8 cellular contexts compared by ENCODE assay signal in the genomic region with DNA sequence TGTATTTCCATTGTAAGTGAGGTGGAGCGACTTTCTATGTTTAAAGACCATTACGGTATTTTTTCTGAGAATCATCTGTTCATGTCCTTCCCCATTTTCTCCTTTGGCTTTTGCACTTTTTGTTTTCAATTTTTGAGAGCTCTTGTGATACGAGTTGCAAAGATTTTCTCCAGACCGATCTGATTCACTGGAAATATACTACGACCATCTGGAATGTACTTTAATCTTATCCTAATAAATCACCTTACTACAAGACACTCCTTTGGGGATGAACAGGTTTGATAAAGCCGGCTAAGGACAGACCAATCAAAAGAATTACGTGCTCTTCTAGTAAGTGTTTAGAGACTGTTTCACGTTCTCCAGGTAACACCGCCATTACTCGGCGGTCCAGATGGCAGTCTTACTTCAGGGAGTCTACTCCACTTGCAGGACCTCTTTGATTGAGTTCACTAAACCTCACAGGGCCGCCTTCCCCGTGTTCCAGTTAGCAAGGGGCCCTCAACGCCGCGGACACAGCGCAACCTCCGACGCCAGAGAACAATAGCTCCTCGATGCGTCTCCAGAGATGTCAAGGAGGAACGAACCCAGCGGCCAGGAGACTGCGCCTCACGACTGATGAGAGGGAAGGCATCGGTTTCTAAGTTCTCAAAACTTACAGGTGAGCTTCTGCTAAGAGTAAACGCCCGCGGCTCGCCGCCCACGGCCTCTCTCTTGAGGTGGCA. TPM values are rescaled to one million over a fixed set of nuclear protein-coding genes. Genes with fewer than 3 reads are reported as not detected.
DNase-seq lines count a peak whose midpoint lies in the region; ATAC-seq and TF ChIP-seq lines count a peak whose summit lies in the region.

No MANE protein-coding gene starts in this region.

- peak overlapping the region; percentile 98 for H3K27ac Mint-ChIP-seq in activated CD4-positive, alpha-beta T cell treated with anti-CD3 and anti-CD28 coated beads for 36 hours
- H3K27ac Mint-ChIP-seq in progenitor cell of endocrine pancreas, result peak overlapping the region; percentile 100

- peak overlapping the region; percentile 87 for H2AFZ ChIP-seq in SK-N-SH (ENCODE audit: low read depth)

- DNase-seq in activated CD4-positive, alpha-beta T cell treated with anti-CD3 and anti-CD28 coated beads for 36 hours, result no peak
- no peak for DNase-seq in activated CD4-positive, alpha-beta T cell treated with anti-CD3 and anti-CD28 coated beads, Interleukin-2, amount 50 U/mL, for 4 hours
- DNase-seq in SK-N-SH (no peak), foreskin fibroblast (no peak), progenitor cell of endocrine pancreas (ENCODE audit: low spot score, unreplicated experiment) (no peak), superior temporal gyrus (ENCODE audit: extremely low spot score) (no peak)

- no peaks in the 10 kb centered on the region for H3K9me3 Mint-ChIP-seq in activated CD4-positive, alpha-beta T cell treated with anti-CD3 and anti-CD28 coated beads for 36 hours (ENCODE audit: low read depth)
- H3K9me3 Mint-ChIP-seq in progenitor cell of endocrine pancreas (ENCODE audit: low read depth), result peaks cover 3% of the 10 kb centered on the region

- H3K4me1 ChIP-seq in SK-N-SH (ENCODE audit: control insufficient read depth in 1 of 2, insufficient read depth in 2 of 2, low read depth in 1 of 2, low read length in 1 of 2), result peaks cover 4 to 9% of the 10 kb centered on the region in 2 experiments; a peak in 3 of 4 replicates

- H3K9ac ChIP-seq in SK-N-SH, result peak overlapping the region; percentile 97

- H3K9me2 ChIP-seq in SK-N-SH, result no peaks in the 10 kb centered on the region

- no peak for TF ChIP-seq EP300 in SK-N-SH (IDR thresholded peaks at IDR 0.05; ENCODE audit: borderline replicate concordance in 1 of 2, low read depth in 1 of 2, low read length in 1 of 2)

- peak overlapping the region; percentile 95 for H3K4me3 Mint-ChIP-seq in activated CD4-positive, alpha-beta T cell treated with anti-CD3 and anti-CD28 coated beads for 36 hours
- peak overlapping the region; percentile 98 for H3K4me3 Mint-ChIP-seq in progenitor cell of endocrine pancreas (ENCODE audit: low read depth)

- H3K27me3 Mint-ChIP-seq in activated CD4-positive, alpha-beta T cell treated with anti-CD3 and anti-CD28 coated beads for 36 hours, result no peaks in the 10 kb centered on the region
- H3K27me3 Mint-ChIP-seq in progenitor cell of endocrine pancreas, result no peaks in the 10 kb centered on the region

- peak; percentile 19 for ATAC-seq in activated CD4-positive, alpha-beta T cell treated with anti-CD3 and anti-CD28 coated beads for 36 hours
- ATAC-seq in HG03064 (IDR thresholded peaks at IDR 0.05; ENCODE audit: low read depth, unreplicated experiment), result peak; percentile 17
- no peak for ATAC-seq in GM21381 (IDR thresholded peaks at IDR 0.05; ENCODE audit: unreplicated experiment)

- peaks cover 0 to 8% of the 10 kb centered on the region in 2 experiments for H3K36me3 ChIP-seq in SK-N-SH (replicated peaks in 1 of 2; ENCODE audit: control insufficient read depth in 1 of 2, insufficient read depth in 2 of 2, low read length in 1 of 2)

- H3K9me3 ChIP-seq in SK-N-SH, result no peaks in the 10 kb centered on the region

- no peaks in the 10 kb centered on the region for H3F3A ChIP-seq in SK-N-SH (replicated peaks; ENCODE audit: insufficient read depth)

- peaks cover 35% of the 10 kb centered on the region for H4K20me1 ChIP-seq in SK-N-SH (ENCODE audit: insufficient read depth)

- POLR2A ChIA-PET in activated CD4-positive, alpha-beta T cell treated with anti-CD3 and anti-CD28 coated beads for 36 hours (lab: Charles Lee), result interaction anchor here (0.9 to 4.2 kb wide), 6 partner anchors 32 to 63 kb away, joined by 4 to 44 read pairs (median 10); a partner anchor contains a TSS
- POLR2A ChIA-PET in SK-N-SH (lab: Yijun Ruan, JAX), result interaction anchor here (1.0 to 3.4 kb wide), 7 partner anchors 9 to 242 kb away, joined by 3 to 25 read pairs (median 5); a partner anchor contains a TSS

- H3K4me1 Mint-ChIP-seq in activated CD4-positive, alpha-beta T cell treated with anti-CD3 and anti-CD28 coated beads for 36 hours, result peaks cover 43% of the 10 kb centered on the region
- H3K4me1 Mint-ChIP-seq in progenitor cell of endocrine pancreas (ENCODE audit: low read depth), result peaks cover 25% of the 10 kb centered on the region

- H3K27ac ChIP-seq in SK-N-SH (ENCODE audit: low read depth in 2 of 2, low read length in 1 of 2), result peak overlapping the region; percentile 97 to 99

- no peak for TF ChIP-seq RAD21 in SK-N-SH (IDR thresholded peaks at IDR 0.05; ENCODE audit: low read length)

- H3K79me2 ChIP-seq in SK-N-SH (ENCODE audit: insufficient read depth), result peaks cover 93% of the 10 kb centered on the region

- intact Hi-C loops in activated CD4-positive, alpha-beta T cell treated with anti-CD3 and anti-CD28 coated beads for 36 hours (cut with DNase I, micrococcal nuclease), result loop anchor here in 1 of 2 experiments (2.0 kb wide), 2 partner anchors 908 to 1082 kb away; a partner anchor contains a TSS

- WGBS in SK-N-SH (ENCODE audit: low lambda C conversion rate), result 2% methylated on average over 18 of the region's 32 CpGs

- CTCF ChIA-PET in activated CD4-positive, alpha-beta T cell treated with anti-CD3 and anti-CD28 coated beads for 36 hours (lab: Charles Lee), result interaction anchor here (0.7 to 2.0 kb wide), 7 partner anchors 25 to 379 kb away, joined by 3 to 23 read pairs (median 4); a partner anchor contains a TSS
- CTCF ChIA-PET in SK-N-SH (lab: Yijun Ruan, JAX), result interaction anchor here (0.6 to 3.6 kb wide), 7 partner anchors 8 to 831 kb away, joined by 3 to 21 read pairs (median 3); no protein-coding TSS in a partner anchor

- TF ChIP-seq CTCF in SK-N-SH (IDR thresholded peaks at IDR 0.05), result no peak
- TF ChIP-seq CTCF in foreskin fibroblast (IDR thresholded peaks at IDR 0.05; ENCODE audit: low read depth, low read length), result no peak
- no peak for TF ChIP-seq CTCF in progenitor cell of endocrine pancreas (IDR thresholded peaks at IDR 0.05; ENCODE audit: unreplicated experiment)

- peaks cover 41% of the 10 kb centered on the region for H3K36me3 Mint-ChIP-seq in activated CD4-positive, alpha-beta T cell treated with anti-CD3 and anti-CD28 coated beads for 36 hours (ENCODE audit: low read depth)
- H3K36me3 Mint-ChIP-seq in progenitor cell of endocrine pancreas (ENCODE audit: insufficient read depth), result peaks cover 16% of the 10 kb centered on the region

- peak overlapping the region; percentile 89 for H3K4me2 ChIP-seq in SK-N-SH

- H3K27me3 ChIP-seq in SK-N-SH (ENCODE audit: insufficient read depth), result no peaks in the 10 kb centered on the region

- H3K4me3 ChIP-seq in SK-N-SH (ENCODE audit: low read depth in 2 of 2, low read length in 1 of 2) (peak overlapping the region; percentile 74 to 82), foreskin fibroblast (ENCODE audit: low read depth in 1 of 2, low read length in 2 of 2) (peak overlapping the region; percentile 74 to 81)

TF ChIP-seq in SK-N-SH, 30 proteins besides CTCF, POLR2A, EP300 and RAD21:
- TF ChIP-seq YY1 (IDR thresholded peaks at IDR 0.05; ENCODE audit: low read depth), result no peak
- no peak for TF ChIP-seq CHD2 (IDR thresholded peaks at IDR 0.05; ENCODE audit: low read length, partially characterized antibody)
- no peak for TF ChIP-seq RCOR1 (IDR thresholded peaks at IDR 0.05; ENCODE audit: low read length)
- no peak for TF ChIP-seq SIN3A (IDR thresholded peaks at IDR 0.05; ENCODE audit: borderline replicate concordance, low read depth, low read length)
- TF ChIP-seq, protein P1, sequence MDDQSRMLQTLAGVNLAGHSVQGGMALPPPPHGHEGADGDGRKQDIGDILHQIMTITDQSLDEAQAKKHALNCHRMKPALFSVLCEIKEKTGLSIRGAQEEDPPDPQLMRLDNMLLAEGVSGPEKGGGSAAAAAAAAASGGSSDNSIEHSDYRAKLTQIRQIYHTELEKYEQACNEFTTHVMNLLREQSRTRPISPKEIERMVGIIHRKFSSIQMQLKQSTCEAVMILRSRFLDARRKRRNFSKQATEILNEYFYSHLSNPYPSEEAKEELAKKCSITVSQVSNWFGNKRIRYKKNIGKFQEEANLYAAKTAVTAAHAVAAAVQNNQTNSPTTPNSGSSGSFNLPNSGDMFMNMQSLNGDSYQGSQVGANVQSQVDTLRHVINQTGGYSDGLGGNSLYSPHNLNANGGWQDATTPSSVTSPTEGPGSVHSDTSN (IDR thresholded peaks at IDR 0.05), result no peak
- TF ChIP-seq TEAD4 (IDR thresholded peaks at IDR 0.05; ENCODE audit: borderline replicate concordance, insufficient read depth), result no peak
- TF ChIP-seq NFIC (IDR thresholded peaks at IDR 0.05; ENCODE audit: borderline replicate concordance), result no peak
TF ChIP-seq in SK-N-SH: peak in this region for 0.

RNA-seq across cellular contexts. Expression of a gene that starts 0.9 kb away (rescaled TPM):
- 10 to 100 TPM; 87.2 to 91.5 TPM for total RNA-seq in activated CD4-positive, alpha-beta T cell treated with anti-CD3 and anti-CD28 coated beads for 36 hours
- polyA plus RNA-seq in SK-N-SH (2012; rRNA removed), result 12.8 and 14.0 TPM in 2 replicates
- polyA plus RNA-seq in SK-N-SH (2012; cell fraction: cytosol; rRNA removed), result 18.5 and 25.9 TPM in 2 replicates
- 14.7 and 20.3 TPM in 2 replicates for polyA plus RNA-seq in SK-N-SH (2012; cell fraction: nucleus; rRNA removed)
- 126 and 131 TPM in 2 replicates for total RNA-seq in progenitor cell of endocrine pancreas

RNA-seq across cellular contexts. Expression of a gene that starts 33.3 kb away (rescaled TPM):
- total RNA-seq in activated CD4-positive, alpha-beta T cell treated with anti-CD3 and anti-CD28 coated beads for 36 hours, result 100 to 1,000 TPM in 1 of 2 experiments, 10 to 100 TPM in 1; 90.6 to 105 TPM
- 26.8 and 29.0 TPM in 2 replicates for polyA plus RNA-seq in SK-N-SH (2012; rRNA removed)
- polyA plus RNA-seq in SK-N-SH (2012; cell fraction: cytosol; rRNA removed), result 47.2 and 55.1 TPM in 2 replicates
- polyA plus RNA-seq in SK-N-SH (2012; cell fraction: nucleus; rRNA removed), result 21.7 and 30.3 TPM in 2 replicates
- 64.8 and 68.9 TPM in 2 replicates for total RNA-seq in progenitor cell of endocrine pancreas

RNA-seq across cellular contexts. Expression of a gene that starts 35.5 kb away (rescaled TPM):
- total RNA-seq in activated CD4-positive, alpha-beta T cell treated with anti-CD3 and anti-CD28 coated beads for 36 hours, result 10 to 100 TPM; 55.0 to 82.1 TPM
- 13.1 and 14.5 TPM in 2 replicates for polyA plus RNA-seq in SK-N-SH (2012; rRNA removed)
- 17.5 and 17.6 TPM in 2 replicates for polyA plus RNA-seq in SK-N-SH (2012; cell fraction: cytosol; rRNA removed)
- 4.3 and 6.8 TPM in 2 replicates for polyA plus RNA-seq in SK-N-SH (2012; cell fraction: nucleus; rRNA removed)
- 85.1 and 103 TPM in 2 replicates for total RNA-seq in progenitor cell of endocrine pancreas
